ENCODE assay signal across 2 cellular contexts in the genomic region with DNA sequence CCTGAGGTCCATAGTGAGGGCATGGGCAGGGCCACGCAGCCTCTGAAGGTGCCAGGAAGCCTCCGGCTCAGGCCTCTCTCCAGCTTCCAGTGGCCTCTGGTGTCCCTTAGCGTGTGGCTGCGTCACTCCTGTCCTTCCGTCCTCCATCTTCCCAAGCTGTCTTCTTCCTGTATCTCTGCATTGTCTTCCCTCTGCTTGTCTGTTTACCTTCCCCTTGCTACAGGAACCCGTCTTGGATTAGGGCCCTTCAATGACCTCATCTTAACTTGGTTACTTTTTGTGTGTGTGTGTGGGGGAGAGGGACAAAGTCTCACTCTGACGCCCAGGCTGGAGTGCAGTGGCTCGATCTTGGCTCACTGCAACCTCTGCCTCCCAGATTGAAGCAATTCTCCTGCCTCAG.
A peak's percentile ranks its signal among the peaks of the same experiment; 100 is the strongest.
TF ChIP-seq lines count a peak whose summit lies in the region.

No MANE protein-coding gene starts in this region.

TF ChIP-seq in IMR-90, 13 proteins besides CTCF, POLR2A, EP300 and RAD21 (continued from another document):
- TF ChIP-seq, protein P1, sequence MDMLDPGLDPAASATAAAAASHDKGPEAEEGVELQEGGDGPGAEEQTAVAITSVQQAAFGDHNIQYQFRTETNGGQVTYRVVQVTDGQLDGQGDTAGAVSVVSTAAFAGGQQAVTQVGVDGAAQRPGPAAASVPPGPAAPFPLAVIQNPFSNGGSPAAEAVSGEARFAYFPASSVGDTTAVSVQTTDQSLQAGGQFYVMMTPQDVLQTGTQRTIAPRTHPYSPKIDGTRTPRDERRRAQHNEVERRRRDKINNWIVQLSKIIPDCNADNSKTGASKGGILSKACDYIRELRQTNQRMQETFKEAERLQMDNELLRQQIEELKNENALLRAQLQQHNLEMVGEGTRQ (IDR thresholded peaks at IDR 0.05; ENCODE audit: low read depth, low read length): no peak
- TF ChIP-seq CHD1 (IDR thresholded peaks at IDR 0.05; ENCODE audit: low read depth, low read length): no peak
- no peak for TF ChIP-seq FOS (IDR thresholded peaks at IDR 0.05; ENCODE audit: low read depth, low read length)
- no peak for TF ChIP-seq MAZ (IDR thresholded peaks at IDR 0.05; ENCODE audit: borderline replicate concordance, low read depth, low read length)
- no peak for TF ChIP-seq MXI1 (IDR thresholded peaks at IDR 0.05; ENCODE audit: borderline replicate concordance, low read depth, low read length)
- no peak for TF ChIP-seq BHLHE40 (IDR thresholded peaks at IDR 0.05; ENCODE audit: low read depth, low read length)
- TF ChIP-seq NFE2L2 (IDR thresholded peaks at IDR 0.05; ENCODE audit: low read depth, low read length): no peak

TF ChIP-seq in liver, 16 proteins besides CTCF, POLR2A, EP300 and RAD21 (continued from another document):
- TF ChIP-seq, protein P2, sequence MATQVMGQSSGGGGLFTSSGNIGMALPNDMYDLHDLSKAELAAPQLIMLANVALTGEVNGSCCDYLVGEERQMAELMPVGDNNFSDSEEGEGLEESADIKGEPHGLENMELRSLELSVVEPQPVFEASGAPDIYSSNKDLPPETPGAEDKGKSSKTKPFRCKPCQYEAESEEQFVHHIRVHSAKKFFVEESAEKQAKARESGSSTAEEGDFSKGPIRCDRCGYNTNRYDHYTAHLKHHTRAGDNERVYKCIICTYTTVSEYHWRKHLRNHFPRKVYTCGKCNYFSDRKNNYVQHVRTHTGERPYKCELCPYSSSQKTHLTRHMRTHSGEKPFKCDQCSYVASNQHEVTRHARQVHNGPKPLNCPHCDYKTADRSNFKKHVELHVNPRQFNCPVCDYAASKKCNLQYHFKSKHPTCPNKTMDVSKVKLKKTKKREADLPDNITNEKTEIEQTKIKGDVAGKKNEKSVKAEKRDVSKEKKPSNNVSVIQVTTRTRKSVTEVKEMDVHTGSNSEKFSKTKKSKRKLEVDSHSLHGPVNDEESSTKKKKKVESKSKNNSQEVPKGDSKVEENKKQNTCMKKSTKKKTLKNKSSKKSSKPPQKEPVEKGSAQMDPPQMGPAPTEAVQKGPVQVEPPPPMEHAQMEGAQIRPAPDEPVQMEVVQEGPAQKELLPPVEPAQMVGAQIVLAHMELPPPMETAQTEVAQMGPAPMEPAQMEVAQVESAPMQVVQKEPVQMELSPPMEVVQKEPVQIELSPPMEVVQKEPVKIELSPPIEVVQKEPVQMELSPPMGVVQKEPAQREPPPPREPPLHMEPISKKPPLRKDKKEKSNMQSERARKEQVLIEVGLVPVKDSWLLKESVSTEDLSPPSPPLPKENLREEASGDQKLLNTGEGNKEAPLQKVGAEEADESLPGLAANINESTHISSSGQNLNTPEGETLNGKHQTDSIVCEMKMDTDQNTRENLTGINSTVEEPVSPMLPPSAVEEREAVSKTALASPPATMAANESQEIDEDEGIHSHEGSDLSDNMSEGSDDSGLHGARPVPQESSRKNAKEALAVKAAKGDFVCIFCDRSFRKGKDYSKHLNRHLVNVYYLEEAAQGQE (IDR thresholded peaks at IDR 0.05): peak; percentile 35
- TF ChIP-seq, protein P3, sequence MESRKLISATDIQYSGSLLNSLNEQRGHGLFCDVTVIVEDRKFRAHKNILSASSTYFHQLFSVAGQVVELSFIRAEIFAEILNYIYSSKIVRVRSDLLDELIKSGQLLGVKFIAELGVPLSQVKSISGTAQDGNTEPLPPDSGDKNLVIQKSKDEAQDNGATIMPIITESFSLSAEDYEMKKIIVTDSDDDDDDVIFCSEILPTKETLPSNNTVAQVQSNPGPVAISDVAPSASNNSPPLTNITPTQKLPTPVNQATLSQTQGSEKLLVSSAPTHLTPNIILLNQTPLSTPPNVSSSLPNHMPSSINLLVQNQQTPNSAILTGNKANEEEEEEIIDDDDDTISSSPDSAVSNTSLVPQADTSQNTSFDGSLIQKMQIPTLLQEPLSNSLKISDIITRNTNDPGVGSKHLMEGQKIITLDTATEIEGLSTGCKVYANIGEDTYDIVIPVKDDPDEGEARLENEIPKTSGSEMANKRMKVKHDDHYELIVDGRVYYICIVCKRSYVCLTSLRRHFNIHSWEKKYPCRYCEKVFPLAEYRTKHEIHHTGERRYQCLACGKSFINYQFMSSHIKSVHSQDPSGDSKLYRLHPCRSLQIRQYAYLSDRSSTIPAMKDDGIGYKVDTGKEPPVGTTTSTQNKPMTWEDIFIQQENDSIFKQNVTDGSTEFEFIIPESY (IDR thresholded peaks at IDR 0.05): no peak
- TF ChIP-seq, protein P4, sequence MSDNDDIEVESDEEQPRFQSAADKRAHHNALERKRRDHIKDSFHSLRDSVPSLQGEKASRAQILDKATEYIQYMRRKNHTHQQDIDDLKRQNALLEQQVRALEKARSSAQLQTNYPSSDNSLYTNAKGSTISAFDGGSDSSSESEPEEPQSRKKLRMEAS (IDR thresholded peaks at IDR 0.05): peak; percentile 51
- TF ChIP-seq RXRA (IDR thresholded peaks at IDR 0.05): peak; percentile 57 to 73
- peak; percentile 77 to 93 for TF ChIP-seq JUND (IDR thresholded peaks at IDR 0.05)
- TF ChIP-seq EGR1 (IDR thresholded peaks at IDR 0.05; ENCODE audit: low read depth in 2 of 2): no peak
- TF ChIP-seq GABPA (IDR thresholded peaks at IDR 0.05 in 1 of 2, conservative IDR thresholded peaks at IDR 0.05 in 1 of 2): peak in 1 of 2 donors; percentile 57
- TF ChIP-seq FOXA2 (IDR thresholded peaks at IDR 0.05): peak; percentile 89
- TF ChIP-seq NR2F2 (IDR thresholded peaks at IDR 0.05): no peak
- peak; percentile 50 for TF ChIP-seq YY1 (IDR thresholded peaks at IDR 0.05)
